In genomic region chr19:13819242-13819641, GRCh38 we compare ENCODE assay signal across 30 cellular contexts. TPM values are rescaled to one million over a fixed set of nuclear protein-coding genes. Genes with fewer than 3 reads are reported as not detected.
"Had no signal": no experiment of that assay in that cellular context is flagged by ENCODE, and none has a peak within 500 bp of the region (broad histone marks: within the 10 kb centered on the region; RNA-seq: fewer than 3 reads in every experiment).

No MANE protein-coding gene starts in this region.

- DNase-seq: activated CD4-positive, alpha-beta memory T cell treated with anti-CD3 and anti-CD28 coated beads, Interleukin-2, amount 10 ng/mL, durations not matched to agents 7 days and 5 days; activated CD4-positive, alpha-beta T cell treated with anti-CD3 and anti-CD28 coated beads for 1 hour; activated CD4-positive, alpha-beta T cell treated with anti-CD3 and anti-CD28 coated beads for 4 hours; activated CD4-positive, alpha-beta T cell treated with anti-CD3 and anti-CD28 coated beads, Interleukin-2, amount 10 ng/mL, durations not matched to agents 7 days and 5 days; activated CD4-positive, alpha-beta T cell treated with anti-CD3 and anti-CD28 coated beads, Interleukin-2, amount 50 U/mL, for 4 hours; activated CD8-positive, alpha-beta memory T cell treated with anti-CD3 and anti-CD28 coated beads, Interleukin-2, amount 50 U/mL, for 48 hours; activated effector memory CD4-positive, alpha-beta T cell treated with Interleukin-2 at 50 U/mL for 16 hours; activated gamma-delta T cell treated with Interleukin-2 at 50 U/mL for 16 hours; activated naive CD4-positive, alpha-beta T cell treated with anti-CD3 and anti-CD28 coated beads, Interleukin-2, amount 50 U/mL, for 16 hours; activated naive CD4-positive, alpha-beta T cell treated with Interleukin-2 at 50 U/mL for 16 hours; activated T-cell treated with anti-CD3 and anti-CD28 coated beads for 4 hours; activated T-cell treated with anti-CD3 and anti-CD28 coated beads, Interleukin-2, amount 50 U/mL, for 24 hours; amniotic stem cell; anterior cingulate cortex; brain microvascular endothelial cell; cortex of kidney; dermis blood vessel endothelial cell; effector CD4-positive, alpha-beta T cell; effector memory CD8-positive, alpha-beta T cell; erythroblast; esophagus squamous epithelium; foreskin melanocyte; T-helper 1 cell; T-helper 2 cell had no signal

- H3K9me3 Mint-ChIP-seq: activated CD4-positive, alpha-beta memory T cell treated with anti-CD3 and anti-CD28 coated beads, Interleukin-2, amount 10 ng/mL, durations not matched to agents 7 days and 5 days; activated CD4-positive, alpha-beta T cell treated with anti-CD3 and anti-CD28 coated beads, Interleukin-2, amount 10 ng/mL, durations not matched to agents 7 days and 5 days; activated T-cell treated with anti-CD3 and anti-CD28 coated beads, Interleukin-2, amount 50 U/mL, for 24 hours; activated T-helper 17 cell treated with anti-CD3 and anti-CD28 coated beads, Interleukin-2, amount 50 U/mL, for 72 hours; central memory CD8-positive, alpha-beta T cell; effector memory CD8-positive, alpha-beta T cell had no signal

- H3K27ac ChIP-seq: brain microvascular endothelial cell, esophagus squamous epithelium, gastroesophageal sphincter had no signal

- ATAC-seq: activated T-helper 17 cell treated with anti-CD3 and anti-CD28 coated beads, Interleukin-2, amount 50 U/mL, for 72 hours; effector memory CD8-positive, alpha-beta T cell; gastroesophageal sphincter had no signal

- H3K27me3 Mint-ChIP-seq: activated CD4-positive, alpha-beta memory T cell treated with anti-CD3 and anti-CD28 coated beads, Interleukin-2, amount 10 ng/mL, durations not matched to agents 7 days and 5 days; activated CD4-positive, alpha-beta T cell treated with anti-CD3 and anti-CD28 coated beads, Interleukin-2, amount 10 ng/mL, durations not matched to agents 7 days and 5 days; activated naive CD8-positive, alpha-beta T cell; activated T-cell treated with anti-CD3 and anti-CD28 coated beads, Interleukin-2, amount 50 U/mL, for 24 hours; activated T-helper 17 cell treated with anti-CD3 and anti-CD28 coated beads, Interleukin-2, amount 50 U/mL, for 72 hours; central memory CD8-positive, alpha-beta T cell; effector memory CD8-positive, alpha-beta T cell had no signal

- H3K27me3 ChIP-seq: brain microvascular endothelial cell, esophagus squamous epithelium, gastroesophageal sphincter had no signal

- H3K36me3 Mint-ChIP-seq: activated naive CD8-positive, alpha-beta T cell had no signal

- H3K9me3 ChIP-seq: esophagus squamous epithelium, gastroesophageal sphincter had no signal

- H3K4me1 Mint-ChIP-seq: activated T-helper 17 cell treated with anti-CD3 and anti-CD28 coated beads, Interleukin-2, amount 50 U/mL, for 72 hours had no signal

- H3K4me3 ChIP-seq: esophagus squamous epithelium, gastroesophageal sphincter had no signal

- H3K27ac Mint-ChIP-seq: activated CD4-positive, alpha-beta memory T cell treated with anti-CD3 and anti-CD28 coated beads, Interleukin-2, amount 10 ng/mL, durations not matched to agents 7 days and 5 days; activated CD4-positive, alpha-beta T cell treated with anti-CD3 and anti-CD28 coated beads, Interleukin-2, amount 10 ng/mL, durations not matched to agents 7 days and 5 days; activated naive CD8-positive, alpha-beta T cell; activated T-cell treated with anti-CD3 and anti-CD28 coated beads, Interleukin-2, amount 50 U/mL, for 24 hours; activated T-helper 17 cell treated with anti-CD3 and anti-CD28 coated beads, Interleukin-2, amount 50 U/mL, for 72 hours; effector memory CD8-positive, alpha-beta T cell had no signal

- H3K4me3 Mint-ChIP-seq: activated CD4-positive, alpha-beta memory T cell treated with anti-CD3 and anti-CD28 coated beads, Interleukin-2, amount 10 ng/mL, durations not matched to agents 7 days and 5 days; activated CD4-positive, alpha-beta T cell treated with anti-CD3 and anti-CD28 coated beads, Interleukin-2, amount 10 ng/mL, durations not matched to agents 7 days and 5 days; activated naive CD8-positive, alpha-beta T cell; activated T-cell treated with anti-CD3 and anti-CD28 coated beads, Interleukin-2, amount 50 U/mL, for 24 hours; central memory CD8-positive, alpha-beta T cell had no signal

RNA-seq across cellular contexts. Expression of gene NANOS3, which starts 57.7 kb away (rescaled TPM):
- total RNA-seq: dermis blood vessel endothelial cell, esophagus squamous epithelium, fibroblast of lung, fibroblast of villous mesenchyme had no signal
